ENCODE assay signal across 12 cellular contexts in the genomic region with DNA sequence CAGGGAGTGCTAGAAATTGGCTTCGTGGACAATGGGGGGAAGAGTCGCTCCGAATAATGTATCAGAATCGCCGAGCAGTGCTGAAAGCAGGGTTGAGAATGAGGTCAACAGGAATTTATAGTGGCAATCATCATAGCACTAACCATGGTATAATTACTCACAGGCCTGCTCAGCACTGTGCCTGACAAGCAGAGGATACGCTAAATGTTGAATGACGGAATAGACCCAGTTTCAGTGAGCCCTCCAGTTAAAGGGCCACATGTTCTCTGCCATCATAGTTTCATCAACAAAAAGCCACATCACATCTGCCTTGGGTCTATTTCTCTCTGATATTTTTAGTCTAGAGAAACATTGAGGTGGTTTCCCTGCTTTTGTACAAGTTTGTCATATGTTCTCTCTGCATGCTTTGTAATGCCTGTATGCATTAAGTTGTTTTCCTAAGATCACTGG.
A peak's percentile ranks its signal among the peaks of the same experiment; 100 is the strongest.
DNase-seq lines count a peak whose midpoint lies in the region; ATAC-seq, FAIRE-seq and TF ChIP-seq lines count a peak whose summit lies in the region.
"Had no signal": no experiment of that assay in that cellular context is flagged by ENCODE, and none has a peak within 500 bp of the region (broad histone marks: within the 10 kb centered on the region; RNA-seq: fewer than 3 reads in every experiment).

No MANE protein-coding gene starts in this region.

- no peak for FAIRE-seq in kidney (lab: Jason Lieb, UNC)
- FAIRE-seq: small intestine had no signal

- CTCF ChIA-PET in HEK293 (lab: Yijun Ruan, JAX), result interaction anchor here (1.7 kb wide), 1 partner anchor 232 kb away, joined by 9 read pairs; no protein-coding TSS in a partner anchor

- H3K4me1 ChIP-seq in HEK293 (ENCODE audit: control insufficient read depth, insufficient read depth, low read length) (peaks cover 15% of the 10 kb centered on the region), kidney (ENCODE audit: control insufficient read depth in 1 of 2, insufficient read depth in 1 of 2, low read depth in 1 of 2, low read length in 2 of 2) (peaks cover 0 to 6% of the 10 kb centered on the region in 2 donors)
- H3K4me1 ChIP-seq: BE2C had no signal

- H3K27ac ChIP-seq in 22Rv1 (peak overlapping the region; percentile 55), HEK293 (ENCODE audit: extremely low read depth, low read depth, low read length) (peak overlapping the region; percentile 56), kidney (ENCODE audit: low read depth in 2 of 2, low read length in 2 of 2) (peak overlapping the region; percentile 35 to 68)

- no peaks in the 10 kb centered on the region for H3K9me3 ChIP-seq in HEK293 (ENCODE audit: control insufficient read depth, insufficient read depth, low read depth, low read length)
- H3K9me3 ChIP-seq in kidney (ENCODE audit: control insufficient read depth in 1 of 2, low read length in 2 of 2), result no peaks in the 10 kb centered on the region
- H3K9me3 ChIP-seq: BE2C had no signal

- POLR2A ChIA-PET in HEK293 (lab: Yijun Ruan, JAX), result interaction anchor here (1.3 kb wide), 1 partner anchor 22 kb away, joined by 7 read pairs; no protein-coding TSS in a partner anchor

- H3K36me3 ChIP-seq in HEK293 (ENCODE audit: control insufficient read depth in 2 of 2, insufficient read depth in 1 of 2, low read length in 2 of 2) (no peaks in the 10 kb centered on the region), kidney (ENCODE audit: control insufficient read depth in 1 of 2, insufficient read depth in 2 of 2, low read length in 2 of 2) (no peaks in the 10 kb centered on the region)
- H3K36me3 ChIP-seq: BE2C had no signal

- no peak overlapping the region for H3K9ac ChIP-seq in kidney (ENCODE audit: low read length in 2 of 2)

- intact Hi-C loops in kidney (cut with DNase I), result no loop called here

- DNase-seq in astrocyte of the hippocampus (ENCODE audit: low read depth, low spot score) (peak; percentile 72), kidney (no peak), SW 1271 (lab: John Stamatoyannopoulos, UW) (no peak), GF-D8 (lab: John Stamatoyannopoulos, UW) (no peak), middle frontal gyrus (ENCODE audit: extremely low spot score, low spot score) (no peak)
- DNase-seq: activated naive CD4-positive, alpha-beta T cell treated with anti-CD3 and anti-CD28 coated beads, Interleukin-2, amount 10 ng/mL, durations not matched to agents 7 days and 5 days; BE2C had no signal

- TF ChIP-seq CTCF in 22Rv1 (IDR thresholded peaks at IDR 0.05), result no peak
- TF ChIP-seq CTCF in HEK293 (tag by site-specific recombination; IDR thresholded peaks at IDR 0.05), result no peak
- TF ChIP-seq CTCF in kidney (IDR thresholded peaks at IDR 0.05; ENCODE audit: borderline replicate concordance, extremely low read depth, insufficient read depth), result no peak

- ATAC-seq in HG03378 (IDR thresholded peaks at IDR 0.05; ENCODE audit: unreplicated experiment), result no peak
- ATAC-seq: stimulated activated memory B cell treated with anti-CD40 and anti-IgM and Interleukin-4, amounts not matched to agents 10 μg/mL and 1 μg/mL and 100 μg/mL, for 72 hours had no signal

- H3K4me3 ChIP-seq in HEK293 (ENCODE audit: low read depth, low read length) (no peak overlapping the region), kidney (ENCODE audit: low read length in 2 of 2) (no peak overlapping the region)

TF ChIP-seq in HEK293, 187 proteins besides CTCF, POLR2A, EP300 and RAD21 (continues in another document):
- TF ChIP-seq HOXD13 (CRISPR knock-in tag; IDR thresholded peaks at IDR 0.05; ENCODE audit: borderline replicate concordance), result no peak
- TF ChIP-seq, protein P1, sequence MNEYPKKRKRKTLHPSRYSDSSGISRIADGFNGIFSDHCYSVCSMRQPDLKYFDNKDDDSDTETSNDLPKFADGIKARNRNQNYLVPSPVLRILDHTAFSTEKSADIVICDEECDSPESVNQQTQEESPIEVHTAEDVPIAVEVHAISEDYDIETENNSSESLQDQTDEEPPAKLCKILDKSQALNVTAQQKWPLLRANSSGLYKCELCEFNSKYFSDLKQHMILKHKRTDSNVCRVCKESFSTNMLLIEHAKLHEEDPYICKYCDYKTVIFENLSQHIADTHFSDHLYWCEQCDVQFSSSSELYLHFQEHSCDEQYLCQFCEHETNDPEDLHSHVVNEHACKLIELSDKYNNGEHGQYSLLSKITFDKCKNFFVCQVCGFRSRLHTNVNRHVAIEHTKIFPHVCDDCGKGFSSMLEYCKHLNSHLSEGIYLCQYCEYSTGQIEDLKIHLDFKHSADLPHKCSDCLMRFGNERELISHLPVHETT (tag by site-specific recombination; IDR thresholded peaks at IDR 0.05), result peak; percentile 70
- TF ChIP-seq OSR2 (tag by site-specific recombination; IDR thresholded peaks at IDR 0.05), result peak; percentile 89
- TF ChIP-seq, protein P2, sequence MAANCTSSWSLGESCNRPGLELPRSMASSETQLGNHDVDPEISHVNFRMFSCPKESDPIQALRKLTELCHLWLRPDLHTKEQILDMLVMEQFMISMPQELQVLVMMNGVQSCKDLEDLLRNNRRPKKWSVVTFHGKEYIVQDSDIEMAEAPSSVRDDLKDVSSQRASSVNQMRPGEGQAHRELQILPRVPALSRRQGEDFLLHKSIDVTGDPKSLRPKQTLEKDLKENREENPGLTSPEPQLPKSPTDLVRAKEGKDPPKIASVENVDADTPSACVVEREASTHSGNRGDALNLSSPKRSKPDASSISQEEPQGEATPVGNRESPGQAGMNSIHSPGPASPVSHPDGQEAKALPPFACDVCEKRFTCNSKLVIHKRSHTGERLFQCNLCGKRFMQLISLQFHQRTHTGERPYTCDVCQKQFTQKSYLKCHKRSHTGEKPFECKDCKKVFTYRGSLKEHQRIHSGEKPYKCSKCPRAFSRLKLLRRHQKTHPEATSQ (tag by site-specific recombination; IDR thresholded peaks at IDR 0.05), result no peak
- peak; percentile 59 for TF ChIP-seq IKZF3 (tag by site-specific recombination; IDR thresholded peaks at IDR 0.05)
- no peak for TF ChIP-seq ZNF19 (tag by site-specific recombination; IDR thresholded peaks at IDR 0.05; ENCODE audit: low read depth)
- TF ChIP-seq ZNF571 (tag by site-specific recombination; IDR thresholded peaks at IDR 0.05), result no peak
- TF ChIP-seq ZFP41 (tag by site-specific recombination; IDR thresholded peaks at IDR 0.05; ENCODE audit: borderline replicate concordance), result no peak
- TF ChIP-seq, protein P3, sequence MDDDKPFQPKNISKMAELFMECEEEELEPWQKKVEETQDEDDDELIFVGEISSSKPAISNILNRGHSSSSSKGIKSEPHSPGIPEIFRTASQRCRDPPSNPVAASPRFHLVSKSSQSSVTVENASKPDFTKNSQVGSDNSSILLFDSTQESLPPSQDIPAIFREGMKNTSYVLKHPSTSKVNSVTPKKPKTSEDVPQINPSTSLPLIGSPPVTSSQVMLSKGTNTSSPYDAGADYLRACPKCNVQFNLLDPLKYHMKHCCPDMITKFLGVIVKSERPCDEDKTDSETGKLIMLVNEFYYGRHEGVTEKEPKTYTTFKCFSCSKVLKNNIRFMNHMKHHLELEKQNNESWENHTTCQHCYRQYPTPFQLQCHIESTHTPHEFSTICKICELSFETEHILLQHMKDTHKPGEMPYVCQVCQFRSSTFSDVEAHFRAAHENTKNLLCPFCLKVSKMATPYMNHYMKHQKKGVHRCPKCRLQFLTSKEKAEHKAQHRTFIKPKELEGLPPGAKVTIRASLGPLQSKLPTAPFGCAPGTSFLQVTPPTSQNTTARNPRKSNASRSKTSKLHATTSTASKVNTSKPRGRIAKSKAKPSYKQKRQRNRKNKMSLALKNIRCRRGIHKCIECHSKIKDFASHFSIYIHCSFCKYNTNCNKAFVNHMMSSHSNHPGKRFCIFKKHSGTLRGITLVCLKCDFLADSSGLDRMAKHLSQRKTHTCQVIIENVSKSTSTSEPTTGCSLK (tag by site-specific recombination; IDR thresholded peaks at IDR 0.05), result no peak
- TF ChIP-seq, protein P4, sequence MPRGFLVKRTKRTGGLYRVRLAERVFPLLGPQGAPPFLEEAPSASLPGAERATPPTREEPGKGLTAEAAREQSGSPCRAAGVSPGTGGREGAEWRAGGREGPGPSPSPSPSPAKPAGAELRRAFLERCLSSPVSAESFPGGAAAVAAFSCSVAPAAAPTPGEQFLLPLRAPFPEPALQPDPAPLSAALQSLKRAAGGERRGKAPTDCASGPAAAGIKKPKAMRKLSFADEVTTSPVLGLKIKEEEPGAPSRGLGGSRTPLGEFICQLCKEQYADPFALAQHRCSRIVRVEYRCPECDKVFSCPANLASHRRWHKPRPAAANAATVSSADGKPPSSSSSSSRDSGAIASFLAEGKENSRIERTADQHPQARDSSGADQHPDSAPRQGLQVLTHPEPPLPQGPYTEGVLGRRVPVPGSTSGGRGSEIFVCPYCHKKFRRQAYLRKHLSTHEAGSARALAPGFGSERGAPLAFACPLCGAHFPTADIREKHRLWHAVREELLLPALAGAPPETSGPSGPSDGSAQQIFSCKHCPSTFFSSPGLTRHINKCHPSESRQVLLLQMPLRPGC (tag by site-specific recombination; IDR thresholded peaks at IDR 0.05), result peak; percentile 94
- TF ChIP-seq ZNF214 (tag by site-specific recombination; IDR thresholded peaks at IDR 0.05; ENCODE audit: borderline replicate concordance), result no peak
- no peak for TF ChIP-seq ZNF654 (tag by site-specific recombination; IDR thresholded peaks at IDR 0.05; ENCODE audit: low read depth)
- 0 out of 2 replicates have a peak, but pooled peaks have one; percentile 52 for TF ChIP-seq KLF10 (tag by site-specific recombination; IDR thresholded peaks at IDR 0.05)
- TF ChIP-seq ZIC2 (tag by site-specific recombination; IDR thresholded peaks at IDR 0.05), result peak; percentile 75
- no peak for TF ChIP-seq ZNF157 (tag by site-specific recombination; IDR thresholded peaks at IDR 0.05)
- TF ChIP-seq ZFHX2 (tag by site-specific recombination; conservative IDR thresholded peaks at IDR 0.05), result no peak
- TF ChIP-seq ZNF239 (tag by site-specific recombination; IDR thresholded peaks at IDR 0.05), result no peak
